In genomic region chr7:101943889-101944605, GRCh38 we compare ENCODE assay signal across 21 cellular contexts.
DNase-seq lines count a peak whose midpoint lies in the region; ATAC-seq and TF ChIP-seq lines count a peak whose summit lies in the region.
"Had no signal": no experiment of that assay in that cellular context is flagged by ENCODE, and none has a peak within 500 bp of the region (broad histone marks: within the 10 kb centered on the region; RNA-seq: fewer than 3 reads in every experiment).

No MANE protein-coding gene starts in this region.

- H3K4me1 ChIP-seq in heart left ventricle (peaks cover 2 to 84% (median 59%) of the 10 kb centered on the region in 12 donors), endodermal cell (ENCODE audit: control insufficient read depth, insufficient read depth, low read length) (peaks cover 15% of the 10 kb centered on the region), mesendoderm (ENCODE audit: control insufficient read depth, low read depth, low read length) (peaks cover 17% of the 10 kb centered on the region), transverse colon (peaks cover 32 to 49% (median 39%) of the 10 kb centered on the region in 4 donors)

- TF ChIP-seq CTCF in heart left ventricle (IDR thresholded peaks at IDR 0.05) (no peak), endodermal cell (conservative IDR thresholded peaks at IDR 0.05) (no peak), transverse colon (IDR thresholded peaks at IDR 0.05) (no peak)

- H3K4me3 Mint-ChIP-seq in endodermal cell: no peak overlapping the region
- H3K4me3 Mint-ChIP-seq: activated B cell treated with CpG ODN at 0.5 μM for 24 hours; activated CD4-positive, alpha-beta memory T cell treated with anti-CD3 and anti-CD28 coated beads for 36 hours; dendritic cell treated with granulocyte-macrophage colony-stimulating factor and Interleukin-4, amounts not matched to agents 40 ng/mL and 50 ng/mL, for 4 days had no signal

- no peak overlapping the region for H3K4me2 ChIP-seq in mesendoderm (ENCODE audit: low read length)
- H3K4me2 ChIP-seq: SK-N-SH had no signal

- no peak overlapping the region for H4K8ac ChIP-seq in mesendoderm (ENCODE audit: low read depth, low read length)

- peaks cover 79% of the 10 kb centered on the region for H3K79me2 ChIP-seq in mesendoderm (ENCODE audit: control insufficient read depth, insufficient read depth, low read length)

- H3K27me3 ChIP-seq in heart left ventricle (no peaks in the 10 kb centered on the region), endodermal cell (ENCODE audit: control insufficient read depth, insufficient read depth, low read length, poor library complexity, severe bottlenecking) (no peaks in the 10 kb centered on the region), mesendoderm (ENCODE audit: insufficient read depth, low read length, poor library complexity) (no peaks in the 10 kb centered on the region), transverse colon (no peaks in the 10 kb centered on the region)
- H3K27me3 ChIP-seq: adrenal gland had no signal

- H3K4me3 ChIP-seq in heart left ventricle (no peak overlapping the region), endodermal cell (ENCODE audit: low read length) (no peak overlapping the region), mesendoderm (ENCODE audit: low read length) (no peak overlapping the region), transverse colon (no peak overlapping the region)
- H3K4me3 ChIP-seq: adrenal gland had no signal

- DNase-seq in heart left ventricle: no peak
- DNase-seq in left ventricle myocardium superior: no peak
- DNase-seq in endodermal cell: no peak
- no peak for DNase-seq in mesendoderm
- DNase-seq in transverse colon: no peak
- DNase-seq in activated naive CD4-positive, alpha-beta T cell (lab: John Stamatoyannopoulos, UW): no peak
- no peak for DNase-seq in SW480 (ENCODE audit: low spot score)
- DNase-seq in stimulated activated CD4-positive, alpha-beta T cell treated with anti-CD3 and anti-CD28 coated beads, Interleukin-1b, Interleukin-23, amount 100 ng/mL, for 48 hours: no peak
- DNase-seq: activated B cell treated with CpG ODN at 0.5 μM for 24 hours; activated CD4-positive, alpha-beta memory T cell treated with anti-CD3 and anti-CD28 coated beads for 36 hours; activated gamma-delta T cell; adrenal gland; Calu3; foreskin fibroblast; KBM-7; left colon; midbrain; NCI-H187; NCI-H226; SK-N-SH had no signal

- H3K4ac ChIP-seq in mesendoderm (ENCODE audit: low read depth, low read length): peak overlapping the region; percentile 26

- H2BK120ac ChIP-seq in mesendoderm (ENCODE audit: low read depth, low read length): no peak overlapping the region

- no peaks in the 10 kb centered on the region for H3K36me3 ChIP-seq in heart left ventricle
- H3K36me3 ChIP-seq in endodermal cell (ENCODE audit: control insufficient read depth, insufficient read depth, low read length): peaks cover 4% of the 10 kb centered on the region
- H3K36me3 ChIP-seq in mesendoderm (ENCODE audit: control insufficient read depth, insufficient read depth, low read length): no peaks in the 10 kb centered on the region
- no peaks in the 10 kb centered on the region for H3K36me3 ChIP-seq in transverse colon
- H3K36me3 ChIP-seq: adrenal gland had no signal

- H2BK15ac ChIP-seq in mesendoderm (replicated peaks; ENCODE audit: low read depth): no peak overlapping the region

- ATAC-seq in heart left ventricle: no peak
- no peak for ATAC-seq in left ventricle myocardium superior
- ATAC-seq: left colon had no signal

- WGBS in heart left ventricle, 4 donors: 76 to 89% (median 81%) methylated on average over 13 to 14 of the region's 14 CpGs
- 96% methylated on average over 7 to 14 of the region's 14 CpGs for WGBS in endodermal cell (ENCODE audit: insufficient coverage in 1 of 2, insufficient read length in 1 of 2), 2 experiments
- no CpG with 5 or more reads among the region's 14 CpGs for WGBS in mesendoderm (ENCODE audit: extremely low coverage, insufficient coverage, low lambda C conversion rate)
- WGBS in transverse colon (ENCODE audit: low coverage in 1 of 2), 2 donors: 89% methylated on average over 14 of the region's 14 CpGs; no CpG with 5 or more reads in 1 of the 2 donors

- H3K9me3 Mint-ChIP-seq in endodermal cell: peaks cover 4% of the 10 kb centered on the region
- H3K9me3 Mint-ChIP-seq: activated B cell treated with CpG ODN at 0.5 μM for 24 hours; activated CD4-positive, alpha-beta memory T cell treated with anti-CD3 and anti-CD28 coated beads for 36 hours; dendritic cell treated with granulocyte-macrophage colony-stimulating factor and Interleukin-4, amounts not matched to agents 40 ng/mL and 50 ng/mL, for 4 days had no signal

- no peak overlapping the region for H2AK5ac ChIP-seq in mesendoderm (ENCODE audit: low read length)

- peaks cover 28% of the 10 kb centered on the region for H3K79me1 ChIP-seq in mesendoderm (ENCODE audit: low read length)

- H3K27ac ChIP-seq in heart left ventricle (peak overlapping the region in 10 of 12 donors; percentile 13 to 90 (median 62)), endodermal cell (ENCODE audit: low read depth, low read length) (no peak overlapping the region), mesendoderm (ENCODE audit: low read depth, low read length) (no peak overlapping the region), transverse colon (peak overlapping the region; percentile 72 to 90 (median 86))
- H3K27ac ChIP-seq: adrenal gland had no signal

- no peak for TF ChIP-seq EP300 in transverse colon (IDR thresholded peaks at IDR 0.05; ENCODE audit: low read depth)

- no peak overlapping the region for H4K5ac ChIP-seq in mesendoderm (ENCODE audit: low read length)

- H3K36me3 Mint-ChIP-seq in endodermal cell (ENCODE audit: low read depth): peaks cover 12% of the 10 kb centered on the region
- H3K36me3 Mint-ChIP-seq: activated CD4-positive, alpha-beta memory T cell treated with anti-CD3 and anti-CD28 coated beads for 36 hours had no signal

- in situ Hi-C loops in transverse colon (cut with MboI; ENCODE audit: low pct_ligation_motif_present in 1 of 4, low pct_unique_long_range_greater_than_20kb in 1 of 4, low sequenced_read_pairs in 3 of 4): no loop called here

- H3K27ac Mint-ChIP-seq in endodermal cell: peak overlapping the region; percentile 58
- H3K27ac Mint-ChIP-seq: activated B cell treated with CpG ODN at 0.5 μM for 24 hours; activated CD4-positive, alpha-beta memory T cell treated with anti-CD3 and anti-CD28 coated beads for 36 hours; dendritic cell treated with granulocyte-macrophage colony-stimulating factor and Interleukin-4, amounts not matched to agents 40 ng/mL and 50 ng/mL, for 4 days had no signal

- peak overlapping the region; percentile 1 for H3K56ac ChIP-seq in mesendoderm (ENCODE audit: low read length)

- TF ChIP-seq POLR2A in heart left ventricle (IDR thresholded peaks at IDR 0.05) (no peak), transverse colon (IDR thresholded peaks at IDR 0.05) (no peak)

- H2BK5ac ChIP-seq in mesendoderm (ENCODE audit: low read length): no peak overlapping the region

- H3K4me1 Mint-ChIP-seq in endodermal cell: peaks cover 49% of the 10 kb centered on the region

- H3K27me3 Mint-ChIP-seq in endodermal cell (ENCODE audit: insufficient read depth): no peaks in the 10 kb centered on the region
- H3K27me3 Mint-ChIP-seq: activated B cell treated with CpG ODN at 0.5 μM for 24 hours; activated CD4-positive, alpha-beta memory T cell treated with anti-CD3 and anti-CD28 coated beads for 36 hours; dendritic cell treated with granulocyte-macrophage colony-stimulating factor and Interleukin-4, amounts not matched to agents 40 ng/mL and 50 ng/mL, for 4 days had no signal

- peak overlapping the region; percentile 65 for H3K18ac ChIP-seq in mesendoderm (ENCODE audit: low read length)

- no peak overlapping the region for H3K9ac ChIP-seq in endodermal cell (ENCODE audit: extremely low read depth, low read length, poor library complexity, severe bottlenecking)
- H3K9ac ChIP-seq in mesendoderm (ENCODE audit: low read length): peak overlapping the region; percentile 1
- H3K9ac ChIP-seq: SK-N-SH had no signal

- intact Hi-C loops in heart left ventricle (cut with DNase I): no loop called here
- intact Hi-C loops in left ventricle myocardium superior (cut with micrococcal nuclease): no loop called here
- intact Hi-C loops in transverse colon (cut with DNase I; ENCODE audit: low total_unique reads): no loop called here

- H3K23ac ChIP-seq in mesendoderm (ENCODE audit: low read length): no peak overlapping the region

- no peaks in the 10 kb centered on the region for H3K9me3 ChIP-seq in heart left ventricle
- H3K9me3 ChIP-seq in endodermal cell (ENCODE audit: control insufficient read depth, low read length): no peaks in the 10 kb centered on the region
- no peaks in the 10 kb centered on the region for H3K9me3 ChIP-seq in transverse colon
- H3K9me3 ChIP-seq: adrenal gland, SK-N-SH had no signal

Comparison
In these comparisons a context has a peak if more than half of its experiments do, and no peak if none do; other contexts are left out.
1. H3K27ac ChIP-seq: peak in heart left ventricle (10 of 12) and transverse colon (4 of 4); none in endodermal cell (single experiment) and mesendoderm (single experiment).